ENCODE assay signal across 1 cellular context in the genomic region with DNA sequence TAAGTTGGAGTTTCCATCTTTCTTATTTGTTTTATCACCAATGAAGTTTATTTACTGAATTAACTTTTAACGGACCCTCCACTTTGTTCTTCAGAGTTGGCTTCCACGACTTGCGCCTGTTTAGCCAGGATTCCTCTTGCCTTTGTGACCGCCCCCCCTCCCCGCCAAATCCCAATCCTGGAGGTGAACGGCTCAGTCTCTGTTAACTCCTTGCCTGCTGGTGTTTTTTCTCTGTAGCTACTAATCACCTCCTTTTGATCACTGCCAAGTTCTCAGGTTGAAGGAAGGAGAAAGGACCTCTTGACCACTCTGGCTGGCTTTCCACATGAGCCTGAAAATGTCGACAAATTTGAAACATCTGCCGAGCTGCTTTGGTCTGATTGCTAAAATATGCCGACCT.
TF ChIP-seq lines count a peak whose summit lies in the region.

No MANE protein-coding gene starts in this region.

TF ChIP-seq in SK-N-SH treated with all-trans-retinoic acid at 6 μM for 48 hours, 23 proteins besides CTCF, POLR2A, EP300 and RAD21 (continued from another document):
- TF ChIP-seq, protein P1, sequence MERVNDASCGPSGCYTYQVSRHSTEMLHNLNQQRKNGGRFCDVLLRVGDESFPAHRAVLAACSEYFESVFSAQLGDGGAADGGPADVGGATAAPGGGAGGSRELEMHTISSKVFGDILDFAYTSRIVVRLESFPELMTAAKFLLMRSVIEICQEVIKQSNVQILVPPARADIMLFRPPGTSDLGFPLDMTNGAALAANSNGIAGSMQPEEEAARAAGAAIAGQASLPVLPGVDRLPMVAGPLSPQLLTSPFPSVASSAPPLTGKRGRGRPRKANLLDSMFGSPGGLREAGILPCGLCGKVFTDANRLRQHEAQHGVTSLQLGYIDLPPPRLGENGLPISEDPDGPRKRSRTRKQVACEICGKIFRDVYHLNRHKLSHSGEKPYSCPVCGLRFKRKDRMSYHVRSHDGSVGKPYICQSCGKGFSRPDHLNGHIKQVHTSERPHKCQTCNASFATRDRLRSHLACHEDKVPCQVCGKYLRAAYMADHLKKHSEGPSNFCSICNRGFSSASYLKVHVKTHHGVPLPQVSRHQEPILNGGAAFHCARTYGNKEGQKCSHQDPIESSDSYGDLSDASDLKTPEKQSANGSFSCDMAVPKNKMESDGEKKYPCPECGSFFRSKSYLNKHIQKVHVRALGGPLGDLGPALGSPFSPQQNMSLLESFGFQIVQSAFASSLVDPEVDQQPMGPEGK (CRISPR knock-in tag; IDR thresholded peaks at IDR 0.05; ENCODE audit: borderline replicate concordance) = no peak
- TF ChIP-seq CSDC2 (CRISPR knock-in tag; IDR thresholded peaks at IDR 0.05) = no peak
- TF ChIP-seq, protein P2, sequence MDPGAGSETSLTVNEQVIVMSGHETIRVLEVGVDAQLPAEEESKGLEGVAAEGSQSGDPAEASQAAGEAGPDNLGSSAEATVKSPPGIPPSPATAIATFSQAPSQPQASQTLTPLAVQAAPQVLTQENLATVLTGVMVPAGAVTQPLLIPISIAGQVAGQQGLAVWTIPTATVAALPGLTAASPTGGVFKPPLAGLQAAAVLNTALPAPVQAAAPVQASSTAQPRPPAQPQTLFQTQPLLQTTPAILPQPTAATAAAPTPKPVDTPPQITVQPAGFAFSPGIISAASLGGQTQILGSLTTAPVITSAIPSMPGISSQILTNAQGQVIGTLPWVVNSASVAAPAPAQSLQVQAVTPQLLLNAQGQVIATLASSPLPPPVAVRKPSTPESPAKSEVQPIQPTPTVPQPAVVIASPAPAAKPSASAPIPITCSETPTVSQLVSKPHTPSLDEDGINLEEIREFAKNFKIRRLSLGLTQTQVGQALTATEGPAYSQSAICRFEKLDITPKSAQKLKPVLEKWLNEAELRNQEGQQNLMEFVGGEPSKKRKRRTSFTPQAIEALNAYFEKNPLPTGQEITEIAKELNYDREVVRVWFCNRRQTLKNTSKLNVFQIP (CRISPR knock-in tag; IDR thresholded peaks at IDR 0.05; ENCODE audit: borderline replicate concordance, low read depth) = no peak
- no peak for TF ChIP-seq OSR1 (CRISPR knock-in tag; IDR thresholded peaks at IDR 0.05)
- no peak for TF ChIP-seq SNAI2 (CRISPR knock-in tag; IDR thresholded peaks at IDR 0.05)
- TF ChIP-seq RARB (CRISPR knock-in tag; IDR thresholded peaks at IDR 0.05) = no peak
- TF ChIP-seq TCF4 (CRISPR knock-in tag; IDR thresholded peaks at IDR 0.05; ENCODE audit: borderline replicate concordance) = no peak
- no peak for TF ChIP-seq ZC3H10 (CRISPR knock-in tag; IDR thresholded peaks at IDR 0.05)
- TF ChIP-seq BACH2 (CRISPR knock-in tag; IDR thresholded peaks at IDR 0.05; ENCODE audit: borderline replicate concordance) = no peak
- no peak for TF ChIP-seq PPARA (CRISPR knock-in tag; IDR thresholded peaks at IDR 0.05; ENCODE audit: borderline replicate concordance)
